In genomic region chr6:146191166-146191565, GRCh38 we compare ENCODE assay signal across 23 cellular contexts.
"Had no signal": no experiment of that assay in that cellular context is flagged by ENCODE, and none has a peak within 500 bp of the region (broad histone marks: within the 10 kb centered on the region; RNA-seq: fewer than 3 reads in every experiment).

No MANE protein-coding gene starts in this region.

- H3K9me3 ChIP-seq: stomach, suprapubic skin, testis, thoracic aorta, thyroid gland, tibial artery, tibial nerve, transverse colon, upper lobe of left lung, upper lobe of right lung, uterus, vagina had no signal

- H3K27ac ChIP-seq: stomach, suprapubic skin, testis, thoracic aorta, thyroid gland, tibial artery, tibial nerve, transverse colon, upper lobe of left lung, upper lobe of right lung, uterus, vagina had no signal

- H3K4me1 ChIP-seq: stomach, suprapubic skin, testis, thyroid gland, tibial artery, tibial nerve, transverse colon, upper lobe of left lung, upper lobe of right lung, uterus, vagina had no signal

- DNase-seq: stimulated activated CD4-positive, alpha-beta T cell treated with anti-CD3 and anti-CD28 coated beads, Interleukin-2, amount 100 ng/mL, for 48 hours; stimulated activated CD4-positive, alpha-beta T cell treated with anti-CD3 and anti-CD28 coated beads, Interleukin-4, amount 100 ng/mL, for 1 hour; stimulated activated CD4-positive, alpha-beta T cell treated with anti-CD3 and anti-CD28 coated beads, Interleukin-4, amount 100 ng/mL, for 24 hours; stimulated activated CD4-positive, alpha-beta T cell treated with anti-CD3 and anti-CD28 coated beads, Interleukin-4, amount 100 ng/mL, for 4 hours; stimulated activated CD8-positive, alpha-beta memory T cell treated with anti-CD3 and anti-CD28 coated beads, Interleukin-4, amount 100 ng/mL, for 48 hours; stimulated activated naive B cell treated with anti-CD40 and anti-IgM and Interleukin-4, amounts not matched to agents 10 μg/mL and 1 μg/mL and 100 μg/mL, for 72 hours; stimulated activated naive CD4-positive, alpha-beta T cell; stimulated activated naive CD4-positive, alpha-beta T cell treated with Interleukin-2 at 50 U/mL for 16 hours; stimulated activated naive CD8-positive, alpha-beta T cell treated with anti-CD3 and anti-CD28 coated beads, Interleukin-15, amount 100 ng/mL, for 72 hours; stimulated activated naive CD8-positive, alpha-beta T cell treated with anti-CD3 and anti-CD28 coated beads, Interleukin-15, Interleukin-2, amounts not matched to agents 100 U/mL and 50 U/mL, for 24 hours; stomach; testis; thyroid gland; tibial artery; transverse colon; trophoblast cell; upper lobe of left lung; upper lobe of right lung; uterus had no signal

- H3K36me3 ChIP-seq: stomach, suprapubic skin, thoracic aorta, thyroid gland, tibial artery, tibial nerve, transverse colon, upper lobe of left lung, upper lobe of right lung, uterus, vagina had no signal

- H3K4me3 ChIP-seq: stomach, suprapubic skin, testis, thoracic aorta, thyroid gland, tibial artery, tibial nerve, transverse colon, upper lobe of left lung, upper lobe of right lung, uterus, vagina had no signal

- H3K27me3 ChIP-seq: stomach, suprapubic skin, testis, thyroid gland, tibial artery, tibial nerve, transverse colon, upper lobe of left lung, upper lobe of right lung, uterus, vagina had no signal
